1 cellular context compared by ENCODE assay signal in genomic region chr17:76751416-76751993, GRCh38.
TF ChIP-seq lines count a peak whose summit lies in the region.

No MANE protein-coding gene starts in this region.

TF ChIP-seq in SK-N-SH treated with all-trans-retinoic acid at 6 μM for 48 hours, 23 proteins besides CTCF, POLR2A, EP300 and RAD21:
- TF ChIP-seq ISL1 (CRISPR knock-in tag; IDR thresholded peaks at IDR 0.05), result no peak
- TF ChIP-seq GLIS3 (CRISPR knock-in tag; IDR thresholded peaks at IDR 0.05), result no peak
- no peak for TF ChIP-seq TCF4 (CRISPR knock-in tag; IDR thresholded peaks at IDR 0.05; ENCODE audit: borderline replicate concordance)
- TF ChIP-seq SNAI2 (CRISPR knock-in tag; IDR thresholded peaks at IDR 0.05), result no peak
- no peak for TF ChIP-seq CREB5 (CRISPR knock-in tag; IDR thresholded peaks at IDR 0.05; ENCODE audit: low read depth)
- no peak for TF ChIP-seq PPARA (CRISPR knock-in tag; IDR thresholded peaks at IDR 0.05; ENCODE audit: borderline replicate concordance)
- no peak for TF ChIP-seq BACH2 (CRISPR knock-in tag; IDR thresholded peaks at IDR 0.05; ENCODE audit: borderline replicate concordance)
- TF ChIP-seq TOX (CRISPR knock-in tag; IDR thresholded peaks at IDR 0.05; ENCODE audit: borderline replicate concordance), result no peak
- TF ChIP-seq ZNF70 (CRISPR knock-in tag; IDR thresholded peaks at IDR 0.05), result no peak
- TF ChIP-seq ARNTL (CRISPR knock-in tag; IDR thresholded peaks at IDR 0.05; ENCODE audit: borderline replicate concordance, low read depth), result no peak
- no peak for TF ChIP-seq TSHZ2 (CRISPR knock-in tag; IDR thresholded peaks at IDR 0.05)
- no peak for TF ChIP-seq OSR1 (CRISPR knock-in tag; IDR thresholded peaks at IDR 0.05)
- TF ChIP-seq ZFP30 (CRISPR knock-in tag; IDR thresholded peaks at IDR 0.05), result no peak
- no peak for TF ChIP-seq ZNF8 (CRISPR knock-in tag; IDR thresholded peaks at IDR 0.05)
- no peak for TF ChIP-seq PATZ1 (CRISPR knock-in tag; IDR thresholded peaks at IDR 0.05; ENCODE audit: borderline replicate concordance)
- no peak for TF ChIP-seq POU6F1 (CRISPR knock-in tag; IDR thresholded peaks at IDR 0.05; ENCODE audit: borderline replicate concordance, low read depth)
- no peak for TF ChIP-seq CSRNP3 (CRISPR knock-in tag; IDR thresholded peaks at IDR 0.05)
- TF ChIP-seq ZFP3 (CRISPR knock-in tag; IDR thresholded peaks at IDR 0.05), result no peak
